ENCODE assay signal across 13 cellular contexts in the genomic region with DNA sequence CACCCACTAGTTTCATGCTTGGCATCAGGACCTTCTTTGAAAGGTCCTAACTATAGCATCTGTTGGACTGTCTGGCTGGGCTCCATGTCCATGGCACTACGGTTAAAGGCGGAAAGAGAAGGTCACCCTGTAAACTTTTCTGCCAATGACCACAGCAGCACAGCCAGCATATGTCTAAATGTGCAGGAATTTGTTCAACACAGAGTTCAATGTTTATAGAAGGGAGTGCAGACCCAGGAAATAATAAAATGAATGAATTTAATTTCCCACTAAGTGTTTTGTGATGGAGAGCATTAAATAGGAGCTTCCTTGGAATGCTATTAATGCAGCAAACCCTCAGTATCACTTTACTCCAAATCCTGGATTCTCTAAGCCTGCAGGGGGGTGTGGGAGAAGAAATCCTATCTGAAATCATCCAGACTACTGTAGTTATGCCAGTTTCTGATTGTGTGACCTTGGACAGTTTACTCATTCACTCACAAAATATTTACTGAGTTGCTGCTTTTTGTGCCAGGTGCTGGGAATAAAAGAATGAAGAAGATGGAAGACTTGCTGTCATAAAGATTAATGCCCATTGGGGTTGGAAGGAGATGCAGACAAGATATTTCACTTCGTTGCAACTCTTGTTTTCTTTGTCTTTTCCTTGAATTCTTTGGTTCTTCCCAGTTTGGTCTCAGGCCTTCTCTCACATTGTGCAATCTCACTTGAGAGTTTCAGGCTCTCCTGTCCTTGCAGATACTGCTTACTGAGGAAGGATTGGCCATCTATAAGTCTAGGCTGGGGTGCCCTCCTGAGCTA.
A peak's percentile ranks its signal among the peaks of the same experiment; 100 is the strongest.
DNase-seq lines count a peak whose midpoint lies in the region; ATAC-seq and TF ChIP-seq lines count a peak whose summit lies in the region.
"Had no signal": no experiment of that assay in that cellular context is flagged by ENCODE, and none has a peak within 500 bp of the region (broad histone marks: within the 10 kb centered on the region; RNA-seq: fewer than 3 reads in every experiment).

No MANE protein-coding gene starts in this region.

- DNase-seq in AG08396 (ENCODE audit: low spot score) (peak; percentile 15), choroid plexus epithelial cell (ENCODE audit: low read depth) (peak; percentile 41), left lung (no peak), DMS 273 treated with DMSO at 0.1 percent for 48 hours (lab: John Stamatoyannopoulos, UW) (no peak), testis (no peak)
- DNase-seq: activated CD4-positive, alpha-beta T cell treated with anti-CD3 and anti-CD28 coated beads, Interleukin-2, amount 10 ng/mL, durations not matched to agents 24 days and 14 days; DMS79 treated with DMSO at 0.1 percent for 48 hours; endodermal cell; NCI-H345; ovary had no signal

- no peak for TF ChIP-seq CTCF in KMS-11 (conservative IDR thresholded peaks at IDR 0.05; ENCODE audit: low read depth, low read length)
- no peak for TF ChIP-seq CTCF in choroid plexus epithelial cell (conservative IDR thresholded peaks at IDR 0.05; ENCODE audit: low read depth, low read length)
- TF ChIP-seq CTCF in left lung (IDR thresholded peaks at IDR 0.05): no peak
- no peak for TF ChIP-seq CTCF in testis (IDR thresholded peaks at IDR 0.05)

- H3K9me3 ChIP-seq in left lung (no peaks in the 10 kb centered on the region), testis (no peaks in the 10 kb centered on the region)
- H3K9me3 ChIP-seq: ovary had no signal

- H3K36me3 ChIP-seq in KMS-11 (ENCODE audit: insufficient read depth) (no peaks in the 10 kb centered on the region), left lung (no peaks in the 10 kb centered on the region), testis (ENCODE audit: low read depth, missing control alignments) (no peaks in the 10 kb centered on the region)
- H3K36me3 ChIP-seq: ovary had no signal

- H3K27ac ChIP-seq in KMS-11 (0 out of 2 replicates have a peak overlapping the region, but pooled peaks have one; percentile 4), left lung (no peak overlapping the region), testis (no peak overlapping the region)
- H3K27ac ChIP-seq: ovary had no signal

- H4K20me1 ChIP-seq in KMS-11 (ENCODE audit: insufficient read depth): no peaks in the 10 kb centered on the region

- TF ChIP-seq POLR2A in testis (IDR thresholded peaks at IDR 0.05): no peak

- H3K27me3 ChIP-seq in KMS-11 (ENCODE audit: insufficient read depth, low read depth): no peaks in the 10 kb centered on the region
- H3K27me3 ChIP-seq in left lung: no peaks in the 10 kb centered on the region
- H3K27me3 ChIP-seq in testis: no peaks in the 10 kb centered on the region
- H3K27me3 ChIP-seq: ovary had no signal

- H2AFZ ChIP-seq in KMS-11 (ENCODE audit: low read depth): no peak overlapping the region

- no peak overlapping the region for H3K9ac ChIP-seq in KMS-11

- no peaks in the 10 kb centered on the region for H3K79me2 ChIP-seq in KMS-11 (ENCODE audit: insufficient read depth, low read depth)

- intact Hi-C loops in left lung (cut with DNase I) (no loop called here), testis (cut with DNase I; ENCODE audit: low total_unique reads) (no loop called here)

- ATAC-seq in left lung: peak; percentile 68
- ATAC-seq in HG03280 (IDR thresholded peaks at IDR 0.05; ENCODE audit: unreplicated experiment): no peak
- ATAC-seq in GM21786 (IDR thresholded peaks at IDR 0.05; ENCODE audit: unreplicated experiment): no peak

- WGBS in testis, 2 donors: 53 to 79% methylated on average over 3 of the region's 3 CpGs

- H3K4me2 ChIP-seq in KMS-11: peak overlapping the region; percentile 60

- H3K4me3 ChIP-seq in KMS-11 (IDR thresholded peaks at IDR 0.05; ENCODE audit: insufficient read depth, low read depth, low read length) (no peak overlapping the region), choroid plexus epithelial cell (ENCODE audit: low read depth, low read length) (no peak overlapping the region), left lung (no peak overlapping the region), testis (no peak overlapping the region)
- H3K4me3 ChIP-seq: ovary had no signal

- H3K4me1 ChIP-seq in KMS-11 (ENCODE audit: low read depth, poor library complexity, severe bottlenecking) (peaks cover 20% of the 10 kb centered on the region), left lung (peaks cover 0 to 5% of the 10 kb centered on the region in 2 donors), testis (no peaks in the 10 kb centered on the region)

Comparison
In these comparisons a context has a peak if more than half of its experiments do, and no peak if none do; other contexts are left out.
1. DNase-seq: peak in AG08396 (single experiment) and choroid plexus epithelial cell (single experiment); none in left lung (0 of 2), DMS 273 treated with DMSO at 0.1 percent for 48 hours (single experiment) and testis (single experiment).